26 cellular contexts compared by ENCODE assay signal in the genomic region with DNA sequence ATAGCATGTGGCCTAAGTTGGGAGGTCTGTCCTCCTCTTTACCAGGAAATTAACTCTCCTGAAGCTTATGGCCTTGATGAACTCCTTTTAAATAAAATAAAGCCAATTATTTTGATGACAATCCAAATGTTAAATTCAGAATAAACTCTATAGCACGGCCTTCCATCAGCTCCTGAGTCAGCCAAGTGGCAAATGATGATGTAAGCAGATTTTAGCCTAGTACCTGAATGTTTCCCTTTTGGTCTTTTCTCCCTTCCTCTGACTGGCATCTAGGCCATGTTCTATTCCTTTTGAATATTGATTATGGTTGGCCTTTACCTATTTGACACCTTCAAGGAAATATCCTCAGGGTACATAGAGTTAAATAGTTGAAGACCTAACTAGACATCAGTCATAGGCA.
DNase-seq lines count a peak whose midpoint lies in the region; ATAC-seq, FAIRE-seq and TF ChIP-seq lines count a peak whose summit lies in the region.
"Had no signal": no experiment of that assay in that cellular context is flagged by ENCODE, and none has a peak within 500 bp of the region (broad histone marks: within the 10 kb centered on the region; RNA-seq: fewer than 3 reads in every experiment).

No MANE protein-coding gene starts in this region.

- H3K79me2 ChIP-seq in HepG2 (ENCODE audit: insufficient read depth, low read length) (no peaks in the 10 kb centered on the region), K562 (ENCODE audit: control insufficient read depth, insufficient read depth, low read length) (no peaks in the 10 kb centered on the region)

- H4K20me1 ChIP-seq in HepG2 (ENCODE audit: insufficient read depth, low read length) (no peaks in the 10 kb centered on the region), K562 (replicated peaks; ENCODE audit: control insufficient read depth, insufficient read depth, low read length) (no peaks in the 10 kb centered on the region)
- H4K20me1 ChIP-seq: BLaER1 had no signal

- H2AFZ ChIP-seq in HepG2 (ENCODE audit: low read length): no peak overlapping the region
- no peak overlapping the region for H2AFZ ChIP-seq in K562 (ENCODE audit: low read depth, low read length)

- no peak for TF ChIP-seq RAD21 in HepG2 (CRISPR knock-in tag; IDR thresholded peaks at IDR 0.05)
- no peak for TF ChIP-seq RAD21 in K562 (CRISPR knock-in tag; conservative IDR thresholded peaks at IDR 0.05 in 1 of 2, IDR thresholded peaks at IDR 0.05 in 1 of 2)

- in situ Hi-C loops in HepG2 (cut with HindIII; ENCODE audit: extremely low pct_ligation_motif_present, low pct_unique_long_range_greater_than_20kb) (no loop called here), K562 (cut with MboI) (no loop called here)

- no peaks in the 10 kb centered on the region for H3K27me3 ChIP-seq in HepG2 (ENCODE audit: control insufficient read depth in 1 of 2, insufficient read depth in 2 of 2, low read length in 2 of 2)
- H3K27me3 ChIP-seq in right lobe of liver: no peaks in the 10 kb centered on the region
- H3K27me3 ChIP-seq in K562 (ENCODE audit: control insufficient read depth in 2 of 2, insufficient read depth in 2 of 2, low read length in 2 of 2): no peaks in the 10 kb centered on the region
- H3K27me3 ChIP-seq: BE2C, BLaER1 had no signal

- no peak for FAIRE-seq in HepG2 (lab: Jason Lieb, UNC)
- FAIRE-seq in K562 (lab: Jason Lieb, UNC): no peak
- FAIRE-seq: GM12878, GM18507, GM19239 had no signal

- WGBS in HepG2 (ENCODE audit: low lambda C conversion rate): 0% methylated on average over 1 of the region's 1 CpG
- 77% methylated on average over 1 of the region's 1 CpG for WGBS in right lobe of liver (ENCODE audit: insufficient coverage, low coverage, low lambda C conversion rate, missing lambda C conversion rate)
- WGBS in K562 (ENCODE audit: insufficient coverage, low coverage, missing lambda C conversion rate): 0% methylated on average over 1 of the region's 1 CpG

- H3K36me3 ChIP-seq in HepG2 (replicated peaks in 1 of 2; ENCODE audit: control insufficient read depth in 1 of 2, insufficient read depth in 2 of 2, low read length in 2 of 2) (no peaks in the 10 kb centered on the region), right lobe of liver (no peaks in the 10 kb centered on the region), K562 (ENCODE audit: control insufficient read depth, insufficient read depth, low read length) (no peaks in the 10 kb centered on the region)
- H3K36me3 ChIP-seq: BE2C, BLaER1 had no signal

- intact Hi-C loops in HepG2 (cut with micrococcal nuclease; ENCODE audit: unreplicated experiment): no loop called here
- intact Hi-C loops in right lobe of liver (cut with DNase I): no loop called here
- intact Hi-C loops in K562 (cut with micrococcal nuclease): no loop called here
- intact Hi-C loops in posterior vena cava (cut with DNase I): no loop called here

- no peak overlapping the region for H3K9ac ChIP-seq in HepG2 (ENCODE audit: insufficient read depth, low read depth, low read length)
- H3K9ac ChIP-seq in K562 (ENCODE audit: insufficient read depth in 1 of 2, low read depth in 2 of 2, low read length in 2 of 2): no peak overlapping the region
- H3K9ac ChIP-seq: BLaER1 had no signal

- H3K4me1 ChIP-seq in HepG2 (ENCODE audit: insufficient read depth, low read length): no peaks in the 10 kb centered on the region
- H3K4me1 ChIP-seq in right lobe of liver: no peaks in the 10 kb centered on the region
- H3K4me1 ChIP-seq in K562 (replicated peaks in 1 of 2; ENCODE audit: control insufficient read depth in 2 of 2, insufficient read depth in 2 of 2, low read length in 2 of 2): no peaks in the 10 kb centered on the region
- H3K4me1 ChIP-seq: BE2C, BLaER1 had no signal

- DNase-seq in HepG2 (ENCODE audit: low spot score) (no peak), right lobe of liver (no peak), K562 (ENCODE audit: extremely low read depth in 1 of 4, low spot score in 3 of 4) (no peak), epithelial cell of prostate (ENCODE audit: low read depth, low spot score) (no peak), occipital lobe (lab: John Stamatoyannopoulos, UW) (no peak), posterior vena cava (ENCODE audit: low spot score) (no peak), NCI-H526 treated with DMSO at 0.1 percent for 48 hours (lab: John Stamatoyannopoulos, UW) (no peak)
- DNase-seq: ACHN; BE2C; C1 segment of cervical spinal cord; CD4-positive, alpha-beta memory T cell; CD4-positive, CD25-positive, alpha-beta regulatory T cell; CD8-positive, alpha-beta memory T cell; COR-L47; DMS 273 treated with DMSO at 0.1 percent for 48 hours; DMS153; DMS53; DMS79; DND-41; EL; GDM1 had no signal

- H3K4me2 ChIP-seq in HepG2 (ENCODE audit: low read depth, low read length) (no peak overlapping the region), K562 (ENCODE audit: insufficient read depth, low read length) (no peak overlapping the region)
- H3K4me2 ChIP-seq: BLaER1 had no signal

- TF ChIP-seq EP300 in HepG2 (IDR thresholded peaks at IDR 0.05; ENCODE audit: low read depth in 2 of 2, low read length in 2 of 2) (no peak), HepG2 (CRISPR knock-in tag; IDR thresholded peaks at IDR 0.05; ENCODE audit: borderline replicate concordance) (no peak), K562 (IDR thresholded peaks at IDR 0.05; ENCODE audit: low read length) (no peak)

- BruUV-seq in HepG2 (replicated peaks; lab: Mats Ljungman, UMichigan) (no TSS peak), K562 (replicated peaks; lab: Mats Ljungman, UMichigan) (no TSS peak)

- CTCF ChIA-PET in HepG2 (lab: Yijun Ruan, JAX; ENCODE audit: low intra/inter-chr PET ratio, low total read pairs): no interaction called here
- CTCF ChIA-PET in K562 (lab: Yijun Ruan, JAX; ENCODE audit: low intra/inter-chr PET ratio): no interaction called here

- H3K27ac ChIP-seq in HepG2 (ENCODE audit: extremely low read length, insufficient read depth, low read length): no peak overlapping the region
- no peak overlapping the region for H3K27ac ChIP-seq in right lobe of liver
- no peak overlapping the region for H3K27ac ChIP-seq in K562 (ENCODE audit: extremely low read depth, low read depth, low read length)
- H3K27ac ChIP-seq in epithelial cell of prostate: peak overlapping the region; percentile 32
- H3K27ac ChIP-seq: 22Rv1, BLaER1 had no signal

- H3K9me1 ChIP-seq in K562 (ENCODE audit: control insufficient read depth, insufficient read depth, low read length): no peaks in the 10 kb centered on the region

- TF ChIP-seq CTCF in HepG2 (CRISPR knock-in tag; IDR thresholded peaks at IDR 0.05) (no peak), right lobe of liver (IDR thresholded peaks at IDR 0.05) (no peak), K562 (IDR thresholded peaks at IDR 0.05 in 2 of 3, conservative IDR thresholded peaks at IDR 0.05 in 1 of 3; ENCODE audit: insufficient read depth in 2 of 3, low read depth in 1 of 3, low read length in 3 of 3) (no peak)

- POLR2A ChIA-PET in HepG2 (lab: Yijun Ruan, JAX) (no interaction called here), K562 (lab: Yijun Ruan, JAX) (no interaction called here)

- H3K4me3 ChIP-seq in HepG2 (replicated peaks in 1 of 3; ENCODE audit: insufficient read depth in 1 of 3, low read depth in 2 of 3, low read length in 3 of 3) (no peak overlapping the region), right lobe of liver (no peak overlapping the region), K562 (no peak overlapping the region)
- H3K4me3 ChIP-seq: BLaER1, GM12878 had no signal

- H3K9me3 ChIP-seq in HepG2 (ENCODE audit: low read length): no peaks in the 10 kb centered on the region
- no peaks in the 10 kb centered on the region for H3K9me3 ChIP-seq in right lobe of liver
- no peaks in the 10 kb centered on the region for H3K9me3 ChIP-seq in K562 (replicated peaks; ENCODE audit: control insufficient read depth, insufficient read depth, low read depth, low read length)
- H3K9me3 ChIP-seq: BE2C had no signal

- ATAC-seq in HepG2 (no peak), right lobe of liver (no peak), K562 (no peak)
- ATAC-seq: GM12878 had no signal

- TF ChIP-seq POLR2A in HepG2 (IDR thresholded peaks at IDR 0.05; ENCODE audit: insufficient read depth in 1 of 2, low read depth in 2 of 2, low read length in 2 of 2) (no peak), right lobe of liver (IDR thresholded peaks at IDR 0.05) (no peak), K562 (conservative IDR thresholded peaks at IDR 0.05) (no peak)

TF ChIP-seq in HepG2, 621 proteins besides CTCF, POLR2A, EP300 and RAD21 (continues in another document):
- peak; percentile 85 to 92 for TF ChIP-seq MAFK (conservative IDR thresholded peaks at IDR 0.05 in 1 of 2, IDR thresholded peaks at IDR 0.05 in 1 of 2; ENCODE audit: low read length in 2 of 2)
- no peak for TF ChIP-seq ATF7-NPFF (CRISPR knock-in tag; IDR thresholded peaks at IDR 0.05; ENCODE audit: low read depth)
- no peak for TF ChIP-seq ZNF660 (CRISPR knock-in tag; IDR thresholded peaks at IDR 0.05; ENCODE audit: borderline replicate concordance, low read depth)
- TF ChIP-seq MAF1 (CRISPR knock-in tag; IDR thresholded peaks at IDR 0.05; ENCODE audit: borderline replicate concordance): no peak
- TF ChIP-seq, protein P1, sequence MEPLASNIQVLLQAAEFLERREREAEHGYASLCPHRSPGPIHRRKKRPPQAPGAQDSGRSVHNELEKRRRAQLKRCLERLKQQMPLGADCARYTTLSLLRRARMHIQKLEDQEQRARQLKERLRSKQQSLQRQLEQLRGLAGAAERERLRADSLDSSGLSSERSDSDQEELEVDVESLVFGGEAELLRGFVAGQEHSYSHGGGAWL (CRISPR knock-in tag; IDR thresholded peaks at IDR 0.05): no peak

TF ChIP-seq in K562, 482 proteins besides CTCF, POLR2A, EP300 and RAD21 (continues in another document):
- peak; percentile 63; the same call in 1 of the 2 replicates for TF ChIP-seq MAFK (IDR thresholded peaks at IDR 0.05; ENCODE audit: low read length)
- TF ChIP-seq CHD2 (IDR thresholded peaks at IDR 0.05; ENCODE audit: low read depth, low read length): no peak
- TF ChIP-seq ZNF316 (IDR thresholded peaks at IDR 0.05): peak; percentile 52
- peak; percentile 33 for TF ChIP-seq MAFG (tag; conservative IDR thresholded peaks at IDR 0.05)
- peak; percentile 48; the same call in 1 of the 2 replicates for TF ChIP-seq C11orf30 (IDR thresholded peaks at IDR 0.05; ENCODE audit: low read depth)
- TF ChIP-seq, protein P2, sequence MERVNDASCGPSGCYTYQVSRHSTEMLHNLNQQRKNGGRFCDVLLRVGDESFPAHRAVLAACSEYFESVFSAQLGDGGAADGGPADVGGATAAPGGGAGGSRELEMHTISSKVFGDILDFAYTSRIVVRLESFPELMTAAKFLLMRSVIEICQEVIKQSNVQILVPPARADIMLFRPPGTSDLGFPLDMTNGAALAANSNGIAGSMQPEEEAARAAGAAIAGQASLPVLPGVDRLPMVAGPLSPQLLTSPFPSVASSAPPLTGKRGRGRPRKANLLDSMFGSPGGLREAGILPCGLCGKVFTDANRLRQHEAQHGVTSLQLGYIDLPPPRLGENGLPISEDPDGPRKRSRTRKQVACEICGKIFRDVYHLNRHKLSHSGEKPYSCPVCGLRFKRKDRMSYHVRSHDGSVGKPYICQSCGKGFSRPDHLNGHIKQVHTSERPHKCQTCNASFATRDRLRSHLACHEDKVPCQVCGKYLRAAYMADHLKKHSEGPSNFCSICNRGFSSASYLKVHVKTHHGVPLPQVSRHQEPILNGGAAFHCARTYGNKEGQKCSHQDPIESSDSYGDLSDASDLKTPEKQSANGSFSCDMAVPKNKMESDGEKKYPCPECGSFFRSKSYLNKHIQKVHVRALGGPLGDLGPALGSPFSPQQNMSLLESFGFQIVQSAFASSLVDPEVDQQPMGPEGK (CRISPR knock-in tag; IDR thresholded peaks at IDR 0.05; ENCODE audit: borderline replicate concordance): no peak

Comparison
In these comparisons a context has a peak if more than half of its experiments do, and no peak if none do; other contexts are left out.
1. Of the 241 proteins assayed by ChIP-seq in both HepG2 and K562: peak only in HepG2: none; only in K562: MAFG; in both: MAFF and MAFK; in neither: 238.